ENCODE assay signal across 8 cellular contexts in the genomic region with DNA sequence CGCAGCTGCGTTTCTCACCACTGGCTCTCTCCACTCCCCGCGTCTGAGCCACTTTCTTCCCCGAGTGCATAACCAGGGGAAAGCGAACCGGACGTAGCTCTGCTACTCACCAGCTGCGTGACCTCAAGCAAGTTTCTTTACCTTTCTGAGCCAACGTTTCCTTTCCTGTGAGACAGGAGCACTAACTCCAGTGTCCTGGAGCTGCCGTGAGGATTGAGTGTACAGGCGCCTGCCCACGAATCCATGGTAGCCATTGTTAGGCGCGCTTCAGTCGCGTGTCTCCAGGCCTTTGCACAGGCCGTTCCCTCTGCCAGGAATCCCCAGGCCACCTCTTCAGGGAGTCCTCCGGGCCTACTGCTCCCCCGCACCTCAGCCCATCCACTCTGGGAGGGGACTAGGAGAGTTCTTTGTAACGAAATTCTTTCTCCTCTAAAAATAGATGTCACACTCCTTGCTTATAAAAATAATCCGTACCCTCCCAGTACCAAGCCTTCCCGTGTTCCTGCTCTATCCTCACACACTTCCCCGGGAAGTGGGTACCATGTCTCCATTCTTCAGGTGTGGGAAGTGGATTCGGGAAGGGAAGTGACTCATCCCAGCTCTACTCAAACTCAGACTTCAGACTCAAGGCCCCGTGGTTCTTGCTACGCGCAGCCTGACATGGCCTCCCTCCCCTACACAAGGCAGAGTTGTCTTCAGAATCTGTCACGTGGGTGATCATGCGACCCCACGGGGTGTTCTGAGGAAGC. TPM values are rescaled to one million over a fixed set of nuclear protein-coding genes. Genes with fewer than 3 reads are reported as not detected.
DNase-seq lines count a peak whose midpoint lies in the region; ATAC-seq lines count a peak whose summit lies in the region.

No MANE protein-coding gene starts in this region.

- H3K4me3 Mint-ChIP-seq in activated CD4-positive, alpha-beta memory T cell treated with anti-CD3 and anti-CD28 coated beads, Interleukin-2, amount 10 ng/mL, durations not matched to agents 7 days and 5 days, result peak overlapping the region; percentile 77

- H3K27me3 Mint-ChIP-seq in activated CD4-positive, alpha-beta memory T cell treated with anti-CD3 and anti-CD28 coated beads, Interleukin-2, amount 10 ng/mL, durations not matched to agents 7 days and 5 days, result no peaks in the 10 kb centered on the region

- H3K36me3 Mint-ChIP-seq in activated CD4-positive, alpha-beta memory T cell treated with anti-CD3 and anti-CD28 coated beads, Interleukin-2, amount 10 ng/mL, durations not matched to agents 7 days and 5 days (ENCODE audit: low read depth), result no peaks in the 10 kb centered on the region

- POLR2A ChIA-PET in activated CD4-positive, alpha-beta memory T cell treated with anti-CD3 and anti-CD28 coated beads, Interleukin-2, amount 10 ng/mL, durations not matched to agents 7 days and 5 days (lab: Charles Lee), result interaction anchor here (1.0 to 3.8 kb wide), 11 partner anchors 9 to 512 kb away, joined by 3 to 48 read pairs (median 4); a partner anchor contains a TSS

- CTCF ChIA-PET in activated CD4-positive, alpha-beta memory T cell treated with anti-CD3 and anti-CD28 coated beads, Interleukin-2, amount 10 ng/mL, durations not matched to agents 7 days and 5 days (lab: Charles Lee), result interaction anchor here (0.6 to 1.9 kb wide), 11 partner anchors 9 to 512 kb away, joined by 3 to 16 read pairs (median 3); a partner anchor contains a TSS

- H3K9me3 Mint-ChIP-seq in activated CD4-positive, alpha-beta memory T cell treated with anti-CD3 and anti-CD28 coated beads, Interleukin-2, amount 10 ng/mL, durations not matched to agents 7 days and 5 days, result no peaks in the 10 kb centered on the region

- peak overlapping the region; percentile 97 for H3K27ac Mint-ChIP-seq in activated CD4-positive, alpha-beta memory T cell treated with anti-CD3 and anti-CD28 coated beads, Interleukin-2, amount 10 ng/mL, durations not matched to agents 7 days and 5 days

- H3K4me1 Mint-ChIP-seq in activated CD4-positive, alpha-beta memory T cell treated with anti-CD3 and anti-CD28 coated beads, Interleukin-2, amount 10 ng/mL, durations not matched to agents 7 days and 5 days, result peaks cover 36% of the 10 kb centered on the region

- in situ Hi-C loops in G401 (cut with HindIII; ENCODE audit: low sequenced_read_pairs), result no loop called here

- DNase-seq in A172 (ENCODE audit: low spot score), result peak; percentile 90
- DNase-seq in activated CD4-positive, alpha-beta memory T cell treated with anti-CD3 and anti-CD28 coated beads, Interleukin-2, amount 10 ng/mL, durations not matched to agents 7 days and 5 days, result peak; percentile 71
- DNase-seq in kidney tubule cell (ENCODE audit: low spot score), result peak; percentile 47
- DNase-seq in stimulated activated CD8-positive, alpha-beta memory T cell treated with anti-CD3 and anti-CD28 coated beads, Interleukin-7, amount 100 ng/mL, for 24 hours (ENCODE audit: low read depth), result peak; percentile 30
- no peak for DNase-seq in G401 (ENCODE audit: low spot score)
- no peak for DNase-seq in DMS79 treated with DMSO at 0.1 percent for 48 hours (lab: John Stamatoyannopoulos, UW)

- ATAC-seq in GM19372 (IDR thresholded peaks at IDR 0.05; ENCODE audit: low read depth, unreplicated experiment) (peak; percentile 40), HG03442 (IDR thresholded peaks at IDR 0.05; ENCODE audit: unreplicated experiment) (peak; percentile 39)

RNA-seq across cellular contexts. Expression of a gene that starts 16.2 kb away (rescaled TPM):
- 0.26 TPM in 2 replicates for total RNA-seq in A172 (2014; rRNA removed; shearing (Covaris generic))
- under 1 TPM in 1 of 2 experiments, not detected in 1; 0.03 TPM for total RNA-seq in activated CD4-positive, alpha-beta memory T cell treated with anti-CD3 and anti-CD28 coated beads, Interleukin-2, amount 10 ng/mL, durations not matched to agents 7 days and 5 days
- total RNA-seq in G401 (2014; rRNA removed; shearing (Covaris generic)), result 18.2 and 18.7 TPM in 2 replicates

Comparison
In these comparisons a context has a peak if more than half of its experiments do, and no peak if none do; other contexts are left out.
1. DNase-seq: peak in A172 (single experiment), activated CD4-positive, alpha-beta memory T cell treated with anti-CD3 and anti-CD28 coated beads, Interleukin-2, amount 10 ng/mL, durations not matched to agents 7 days and 5 days (single experiment), kidney tubule cell (single experiment) and stimulated activated CD8-positive, alpha-beta memory T cell treated with anti-CD3 and anti-CD28 coated beads, Interleukin-7, amount 100 ng/mL, for 24 hours (single experiment); none in G401 (single experiment) and DMS79 treated with DMSO at 0.1 percent for 48 hours (single experiment).
2. RNA of a gene that starts 16.2 kb away (total RNA-seq): 18.2 to 18.7 TPM in G401; 0.26 TPM in A172 and 0.03 TPM in activated CD4-positive, alpha-beta memory T cell treated with anti-CD3 and anti-CD28 coated beads, Interleukin-2, amount 10 ng/mL, durations not matched to agents 7 days and 5 days; every median in the first group is over 10 times any median in the second.